Comparison of ENCODE assay signal across 8 cellular contexts in genomic region chr19:38441660-38442348, GRCh38. TPM values are rescaled to one million over a fixed set of nuclear protein-coding genes. Genes with fewer than 3 reads are reported as not detected.
DNase-seq lines count a peak whose midpoint lies in the region; ATAC-seq and TF ChIP-seq lines count a peak whose summit lies in the region.
"Had no signal": no experiment of that assay in that cellular context is flagged by ENCODE, and none has a peak within 500 bp of the region (broad histone marks: within the 10 kb centered on the region; RNA-seq: fewer than 3 reads in every experiment).

No MANE protein-coding gene starts in this region.

- H3K79me2 ChIP-seq in neural progenitor cell (ENCODE audit: low read depth) = no peaks in the 10 kb centered on the region

- intact Hi-C loops in esophagus squamous epithelium (cut with DNase I) = no loop called here
- intact Hi-C loops in sigmoid colon (cut with DNase I) = no loop called here

- TF ChIP-seq EP300 in sigmoid colon (IDR thresholded peaks at IDR 0.05) = no peak

- POLR2A ChIA-PET in WTC11 (lab: Charles Lee) = interaction anchor here (0.7 kb wide), 1 partner anchor 39 kb away, joined by 4 read pairs; the partner anchor contains the start of gene FAM98C

- no peak overlapping the region for H3K4me2 ChIP-seq in neural progenitor cell
- H3K4me2 ChIP-seq: smooth muscle cell had no signal

- H3K9me3 Mint-ChIP-seq in WTC11 (no peaks in the 10 kb centered on the region), neural progenitor cell (no peaks in the 10 kb centered on the region)

- peak; percentile 46 for TF ChIP-seq CTCF in GM10266 (IDR thresholded peaks at IDR 0.05; ENCODE audit: control insufficient read depth, insufficient read depth, low read depth, missing control alignments)
- TF ChIP-seq CTCF in WTC11 (IDR thresholded peaks at IDR 0.05) = no peak
- peak; percentile 61 for TF ChIP-seq CTCF in neural progenitor cell (IDR thresholded peaks at IDR 0.05)
- TF ChIP-seq CTCF in esophagus squamous epithelium (IDR thresholded peaks at IDR 0.05) = no peak
- TF ChIP-seq CTCF in sigmoid colon (IDR thresholded peaks at IDR 0.05) = no peak

- no peaks in the 10 kb centered on the region for H3F3A ChIP-seq in neural progenitor cell (ENCODE audit: low read depth)

- no peak overlapping the region for H3K4me3 Mint-ChIP-seq in WTC11
- peak overlapping the region; percentile 51 for H3K4me3 Mint-ChIP-seq in neural progenitor cell

- peaks cover 13% of the 10 kb centered on the region for H3K4me1 Mint-ChIP-seq in WTC11
- peaks cover 6% of the 10 kb centered on the region for H3K4me1 Mint-ChIP-seq in neural progenitor cell

- CTCF ChIA-PET in WTC11 (lab: Charles Lee) = interaction anchor here (0.7 to 3.4 kb wide), 3 partner anchors 16 to 300 kb away, joined by 3 to 69 read pairs (median 8); partner anchors contain the start of genes FAM98C and RASGRP4

- DNase-seq in GM10266 (ENCODE audit: extremely low spot score) (no peak), HuH-7 (ENCODE audit: low spot score) (peak; percentile 72), WTC11 (ENCODE audit: low spot score) (peak; percentile 51), neural progenitor cell (ENCODE audit: low spot score) (peak; percentile 71), esophagus squamous epithelium (lab: John Stamatoyannopoulos, UW) (no peak), sigmoid colon (no peak)

- peaks cover 27% of the 10 kb centered on the region for H3K36me3 Mint-ChIP-seq in WTC11
- H3K36me3 Mint-ChIP-seq in neural progenitor cell = no peaks in the 10 kb centered on the region

- 38 to 42% methylated on average over 5 to 6 of the region's 7 CpGs for WGBS in esophagus squamous epithelium, 2 donors
- 31 to 46% methylated on average over 7 of the region's 7 CpGs for WGBS in sigmoid colon, 2 donors

- H3K36me3 ChIP-seq in neural progenitor cell (no peaks in the 10 kb centered on the region), esophagus squamous epithelium (no peaks in the 10 kb centered on the region), sigmoid colon (no peaks in the 10 kb centered on the region)

- H3K27me3 ChIP-seq in neural progenitor cell (no peaks in the 10 kb centered on the region), esophagus squamous epithelium (peaks cover 0 to 39% (median 0%) of the 10 kb centered on the region in 4 donors), sigmoid colon (peaks cover 0 to 26% (median 16%) of the 10 kb centered on the region in 3 donors)

- H2AFZ ChIP-seq in neural progenitor cell (replicated peaks) = peak overlapping the region; percentile 99

- H3K9ac ChIP-seq in neural progenitor cell = no peak overlapping the region

- peaks cover 4% of the 10 kb centered on the region for H3K4me1 ChIP-seq in neural progenitor cell
- H3K4me1 ChIP-seq in esophagus squamous epithelium = no peaks in the 10 kb centered on the region
- no peaks in the 10 kb centered on the region for H3K4me1 ChIP-seq in sigmoid colon

- peak overlapping the region; percentile 37; the same call in 1 of the 2 replicates for H3K27ac Mint-ChIP-seq in WTC11
- H3K27ac Mint-ChIP-seq in neural progenitor cell = peak overlapping the region; percentile 94

- H3K9me3 ChIP-seq in neural progenitor cell (ENCODE audit: low read depth) (no peaks in the 10 kb centered on the region), esophagus squamous epithelium (no peaks in the 10 kb centered on the region), sigmoid colon (no peaks in the 10 kb centered on the region)

- ATAC-seq in WTC11 (peak; percentile 97), GM19351 (IDR thresholded peaks at IDR 0.05; ENCODE audit: unreplicated experiment) (no peak)

- H3K27me3 Mint-ChIP-seq in WTC11 (ENCODE audit: low read depth) (no peaks in the 10 kb centered on the region), neural progenitor cell (ENCODE audit: insufficient read depth, low read depth) (peaks cover 2% of the 10 kb centered on the region)

- H4K20me1 ChIP-seq in neural progenitor cell (ENCODE audit: low read depth) = no peaks in the 10 kb centered on the region

- H3K27ac ChIP-seq in neural progenitor cell (no peak overlapping the region), esophagus squamous epithelium (no peak overlapping the region), sigmoid colon (no peak overlapping the region)

- TF ChIP-seq POLR2A in esophagus squamous epithelium (IDR thresholded peaks at IDR 0.05) (no peak), sigmoid colon (IDR thresholded peaks at IDR 0.05) (no peak)

- no peak overlapping the region for H3K4me3 ChIP-seq in neural progenitor cell
- H3K4me3 ChIP-seq in esophagus squamous epithelium = no peak overlapping the region
- no peak overlapping the region for H3K4me3 ChIP-seq in sigmoid colon
- H3K4me3 ChIP-seq: smooth muscle cell had no signal

TF ChIP-seq in WTC11, 78 proteins besides CTCF, POLR2A, EP300 and RAD21:
- TF ChIP-seq FOXK1 (CRISPR knock-in tag; IDR thresholded peaks at IDR 0.05) (no peak), AR (CRISPR knock-in tag; IDR thresholded peaks at IDR 0.05) (no peak), SP1 (CRISPR knock-in tag; conservative IDR thresholded peaks at IDR 0.05) (0 out of 2 replicates have a peak, but pooled peaks have one; percentile 18)

RNA-seq across cellular contexts. Expression of gene RYR1, which starts 8.3 kb away (rescaled TPM):
- total RNA-seq in WTC11 (2021) = 19.8 to 24.2 TPM (median 21.1 TPM) in 3 replicates
- total RNA-seq in neural progenitor cell (ENCODE audit: low replicate concordance) = 0.60 and 2.2 TPM in 2 replicates
- 10 to 100 TPM; 11.2 to 18.3 (median 13.8) TPM for total RNA-seq in esophagus squamous epithelium
- 1 to 10 TPM in 3 of 4 donors, under 1 TPM in 1; 0.71 to 4.1 (median 2.0) TPM for total RNA-seq in sigmoid colon
- polyA plus RNA-seq in sigmoid colon = under 1 TPM; under 0.01 to 0.85 (median under 0.01) TPM

RNA-seq across cellular contexts. Expression of gene RASGRP4, which starts 15.8 kb away (rescaled TPM):
- 2.5 to 4.1 TPM (median 3.4 TPM) in 3 replicates for total RNA-seq in WTC11 (2021)
- total RNA-seq in neural progenitor cell (ENCODE audit: low replicate concordance) = 0.09 TPM in 1 of 2 replicates, not detected in the other
- total RNA-seq in esophagus squamous epithelium = 1 to 10 TPM in 1 of 4 donors, under 1 TPM in 2, not detected in 1; 0.35 to 4.2 (median 0.64) TPM
- total RNA-seq in sigmoid colon = 1 to 10 TPM; 2.5 to 3.6 (median 3.2) TPM
- 1 to 10 TPM in 1 of 3 donors, under 1 TPM in 2; 0.69 to 3.6 (median 0.90) TPM for polyA plus RNA-seq in sigmoid colon
- total RNA-seq: smooth muscle cell had no signal
- polyA plus RNA-seq: smooth muscle cell had no signal

RNA-seq across cellular contexts. Expression of gene FAM98C, which starts 38.9 kb away (rescaled TPM):
- total RNA-seq in WTC11 (2021) (9.7 to 12.2 TPM (median 10.2 TPM) in 3 replicates), neural progenitor cell (ENCODE audit: low replicate concordance) (3.5 and 13.2 TPM in 2 replicates), esophagus squamous epithelium (10 to 100 TPM; 14.4 to 40.0 (median 21.2) TPM), sigmoid colon (10 to 100 TPM; 17.2 to 27.2 (median 18.6) TPM)
- 10 to 100 TPM; 26.1 to 30.0 (median 27.0) TPM for polyA plus RNA-seq in sigmoid colon

RNA-seq across cellular contexts. Expression of gene SPRED3, which starts 53.3 kb away (rescaled TPM):
- total RNA-seq in WTC11 (2021) (5.2 to 7.3 TPM (median 7.2 TPM) in 3 replicates), neural progenitor cell (ENCODE audit: low replicate concordance) (0.99 and 4.6 TPM in 2 replicates), esophagus squamous epithelium (under 1 TPM in 3 of 4 donors, not detected in 1; 0.15 to 0.38 (median 0.35) TPM), sigmoid colon (1 to 10 TPM in 1 of 4 donors, under 1 TPM in 2, not detected in 1; 0.27 to 1.5 (median 0.36) TPM)
- polyA plus RNA-seq in sigmoid colon = under 1 TPM in 2 of 3 donors, not detected in 1; under 0.01 to 0.47 TPM

RNA-seq across cellular contexts. Expression of gene GGN, which starts 54.0 kb away (rescaled TPM):
- total RNA-seq in WTC11 (2021) = 2.4 to 3.1 TPM (median 2.7 TPM) in 3 replicates
- 1.0 TPM in 1 of 2 replicates, not detected in the other for total RNA-seq in neural progenitor cell (ENCODE audit: low replicate concordance)
- under 1 TPM in 1 of 4 donors, not detected in 3; 0.15 TPM for total RNA-seq in esophagus squamous epithelium
- total RNA-seq in sigmoid colon = not detected
- under 1 TPM in 1 of 3 donors, not detected in 2; 0.28 TPM for polyA plus RNA-seq in sigmoid colon

Comparison
In these comparisons a context has a peak if more than half of its experiments do, and no peak if none do; other contexts are left out.
1. DNase-seq: peak in HuH-7 (single experiment), WTC11 (single experiment) and neural progenitor cell (single experiment); none in GM10266 (single experiment), esophagus squamous epithelium (single experiment) and sigmoid colon (single experiment).
2. CTCF ChIP-seq: peak in GM10266 (single experiment) and neural progenitor cell (single experiment); none in WTC11 (single experiment), esophagus squamous epithelium (0 of 6) and sigmoid colon (0 of 4).